Comparison of ENCODE assay signal across 11 cellular contexts in the genomic region with DNA sequence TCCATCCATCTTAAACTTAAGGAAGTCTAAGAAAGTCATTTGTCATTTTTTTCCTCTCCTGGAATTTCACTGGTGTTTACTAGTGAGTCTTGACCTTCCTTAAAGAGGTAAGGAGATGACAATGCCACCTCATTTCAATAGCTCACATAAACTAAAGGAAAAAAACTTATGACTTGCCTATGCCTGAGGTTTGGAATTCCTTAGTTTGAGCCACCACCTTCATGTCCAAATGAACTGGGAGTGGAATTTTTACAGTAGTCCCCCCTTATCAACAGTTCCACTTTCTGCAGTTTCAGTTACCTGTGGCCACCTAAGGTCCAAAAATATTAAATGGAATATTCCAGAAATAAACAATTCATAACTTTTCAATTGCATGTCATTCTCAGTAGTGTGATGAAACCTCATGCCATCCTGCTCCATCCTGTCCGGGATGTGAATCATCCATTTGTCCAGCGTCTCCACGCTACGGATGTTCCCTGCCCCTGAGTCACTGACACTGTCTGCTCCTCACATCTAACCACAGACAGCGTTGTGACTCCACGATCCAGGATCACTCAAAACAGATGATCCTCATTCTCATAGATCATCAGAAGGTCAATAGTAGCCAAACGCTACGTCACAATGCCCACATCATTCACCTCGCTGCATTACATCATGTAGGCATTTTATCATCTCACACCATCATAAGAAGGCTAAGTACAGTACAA.
DNase-seq lines count a peak whose midpoint lies in the region; TF ChIP-seq lines count a peak whose summit lies in the region.
"Had no signal": no experiment of that assay in that cellular context is flagged by ENCODE, and none has a peak within 500 bp of the region (broad histone marks: within the 10 kb centered on the region; RNA-seq: fewer than 3 reads in every experiment).

No MANE protein-coding gene starts in this region.

- H3K4me3 ChIP-seq in SJSA1 (no peak overlapping the region), fibroblast of lung (replicated peaks in 1 of 4; ENCODE audit: control extremely low read depth in 1 of 4, insufficient read depth in 1 of 4, low read depth in 3 of 4, low read length in 4 of 4) (no peak overlapping the region), smooth muscle cell (no peak overlapping the region)
- H3K4me3 ChIP-seq: Peyer's patch had no signal

- H2AFZ ChIP-seq in fibroblast of lung (ENCODE audit: low read length) (no peak overlapping the region), smooth muscle cell (ENCODE audit: low read depth) (no peak overlapping the region)

- TF ChIP-seq CTCF in fibroblast of lung (conservative IDR thresholded peaks at IDR 0.05 in 1 of 2, IDR thresholded peaks at IDR 0.05 in 1 of 2; ENCODE audit: low read depth in 1 of 2, low read length in 2 of 2), result no peak
- no peak for TF ChIP-seq CTCF in smooth muscle cell (IDR thresholded peaks at IDR 0.05; ENCODE audit: borderline replicate concordance, insufficient read depth, poor library complexity, severe bottlenecking)

- no peaks in the 10 kb centered on the region for H3K79me2 ChIP-seq in fibroblast of lung (ENCODE audit: control insufficient read depth, insufficient read depth, low read length)
- no peaks in the 10 kb centered on the region for H3K79me2 ChIP-seq in smooth muscle cell (ENCODE audit: low read depth)

- no peaks in the 10 kb centered on the region for H3K9me3 Mint-ChIP-seq in activated naive CD4-positive, alpha-beta T cell treated with anti-CD3 and anti-CD28 coated beads, Interleukin-2, amount 50 U/mL, for 24 hours

- 41% methylated on average over 9 of the region's 9 CpGs for WGBS in smooth muscle cell (ENCODE audit: low lambda C conversion rate)

- H3K27me3 ChIP-seq in SJSA1 (replicated peaks) (no peaks in the 10 kb centered on the region), fibroblast of lung (ENCODE audit: control insufficient read depth, insufficient read depth, low read length) (no peaks in the 10 kb centered on the region), smooth muscle cell (ENCODE audit: low read depth) (no peaks in the 10 kb centered on the region)
- H3K27me3 ChIP-seq: Peyer's patch had no signal

- peaks cover 55% of the 10 kb centered on the region for H3K4me1 Mint-ChIP-seq in activated naive CD4-positive, alpha-beta T cell treated with anti-CD3 and anti-CD28 coated beads, Interleukin-2, amount 50 U/mL, for 24 hours

- H3F3A ChIP-seq in smooth muscle cell (ENCODE audit: low read depth), result peaks cover 5% of the 10 kb centered on the region

- peaks cover 6% of the 10 kb centered on the region for H3K36me3 Mint-ChIP-seq in activated naive CD4-positive, alpha-beta T cell treated with anti-CD3 and anti-CD28 coated beads, Interleukin-2, amount 50 U/mL, for 24 hours

- H3K4me3 Mint-ChIP-seq in activated naive CD4-positive, alpha-beta T cell treated with anti-CD3 and anti-CD28 coated beads, Interleukin-2, amount 50 U/mL, for 24 hours, result no peak overlapping the region

- H3K27me3 Mint-ChIP-seq in activated naive CD4-positive, alpha-beta T cell treated with anti-CD3 and anti-CD28 coated beads, Interleukin-2, amount 50 U/mL, for 24 hours, result no peaks in the 10 kb centered on the region

- H3K9ac ChIP-seq in fibroblast of lung (ENCODE audit: insufficient read depth, low read length) (no peak overlapping the region), smooth muscle cell (ENCODE audit: low read depth) (peak overlapping the region; percentile 66)

- H3K36me3 ChIP-seq in SJSA1 (no peaks in the 10 kb centered on the region), fibroblast of lung (ENCODE audit: control insufficient read depth, insufficient read depth, low read length) (no peaks in the 10 kb centered on the region), smooth muscle cell (ENCODE audit: low read depth) (no peaks in the 10 kb centered on the region)
- H3K36me3 ChIP-seq: Peyer's patch had no signal

- no peak for DNase-seq in activated naive CD4-positive, alpha-beta T cell treated with anti-CD3 and anti-CD28 coated beads, Interleukin-2, amount 50 U/mL, for 16 hours
- DNase-seq in SJSA1 (ENCODE audit: low read depth in 1 of 2, low spot score in 2 of 2) (peak; percentile 71 to 84), fibroblast of lung (ENCODE audit: low read depth in 2 of 2) (peak; percentile 77 to 82), smooth muscle cell (lab: John Stamatoyannopoulos, UW; ENCODE audit: unreplicated experiment) (no peak), cerebellar nuclear complex (lab: John Stamatoyannopoulos, UW) (no peak), HT-29 (ENCODE audit: low spot score) (no peak)
- DNase-seq in effector CD8-positive, alpha-beta T cell (lab: John Stamatoyannopoulos, UW), result no peak
- DNase-seq: AML-193, NCI-H1105, Peyer's patch had no signal

- H3K27ac Mint-ChIP-seq in activated naive CD4-positive, alpha-beta T cell treated with anti-CD3 and anti-CD28 coated beads, Interleukin-2, amount 50 U/mL, for 24 hours, result peak overlapping the region; percentile 74

- H3K9me3 ChIP-seq in SJSA1 (replicated peaks), result no peaks in the 10 kb centered on the region
- H3K9me3 ChIP-seq in fibroblast of lung (ENCODE audit: control insufficient read depth, insufficient read depth, low read depth, low read length), result no peaks in the 10 kb centered on the region
- H3K9me3 ChIP-seq in smooth muscle cell (replicated peaks; ENCODE audit: low read depth), result no peaks in the 10 kb centered on the region
- H3K9me3 ChIP-seq: Peyer's patch had no signal

- H3K4me2 ChIP-seq in fibroblast of lung (ENCODE audit: extremely low read depth, insufficient read depth, low read length), result no peak overlapping the region
- H3K4me2 ChIP-seq in smooth muscle cell, result no peak overlapping the region

- H3K27ac ChIP-seq in SJSA1 (peak overlapping the region; percentile 98), fibroblast of lung (ENCODE audit: insufficient read depth, low read length) (no peak overlapping the region), smooth muscle cell (ENCODE audit: low read depth) (peak overlapping the region; percentile 90)
- H3K27ac ChIP-seq: Peyer's patch had no signal

- H3K4me1 ChIP-seq in SJSA1 (replicated peaks) (peaks cover 28% of the 10 kb centered on the region), fibroblast of lung (ENCODE audit: control insufficient read depth, extremely low read depth, insufficient read depth, low read length) (no peaks in the 10 kb centered on the region), smooth muscle cell (ENCODE audit: low read depth) (no peaks in the 10 kb centered on the region)
- H3K4me1 ChIP-seq: Peyer's patch had no signal

- H4K20me1 ChIP-seq in fibroblast of lung (ENCODE audit: control insufficient read depth, extremely low read depth, insufficient read depth, low read length) (no peaks in the 10 kb centered on the region), smooth muscle cell (ENCODE audit: low read depth) (no peaks in the 10 kb centered on the region)

Comparison
In these comparisons a context has a peak if more than half of its experiments do, and no peak if none do; other contexts are left out.
1. DNase-seq: peak in SJSA1 (2 of 2) and fibroblast of lung (2 of 2); none in activated naive CD4-positive, alpha-beta T cell treated with anti-CD3 and anti-CD28 coated beads, Interleukin-2, amount 50 U/mL, for 16 hours (single experiment), smooth muscle cell (single experiment), cerebellar nuclear complex (0 of 2), HT-29 (single experiment) and effector CD8-positive, alpha-beta T cell (single experiment).